In genomic region chr1:151838491-151839412, GRCh38 we compare ENCODE assay signal across 9 cellular contexts. TPM values are rescaled to one million over a fixed set of nuclear protein-coding genes. Genes with fewer than 3 reads are reported as not detected.
DNase-seq lines count a peak whose midpoint lies in the region; ATAC-seq and TF ChIP-seq lines count a peak whose summit lies in the region.
"Had no signal": no experiment of that assay in that cellular context is flagged by ENCODE, and none has a peak within 500 bp of the region (broad histone marks: within the 10 kb centered on the region; RNA-seq: fewer than 3 reads in every experiment).

No MANE protein-coding gene starts in this region.

- H3K9ac ChIP-seq in H9 (ENCODE audit: extremely low read depth, insufficient read length, low read length): no peak overlapping the region

- H2BK120ac ChIP-seq in H9 (ENCODE audit: low read depth, low read length, poor library complexity, severe bottlenecking): no peak overlapping the region

- no peaks in the 10 kb centered on the region for H3K79me1 ChIP-seq in H9 (ENCODE audit: insufficient read depth, low read depth, low read length, poor library complexity, severe bottlenecking)

- H4K91ac ChIP-seq in H9 (ENCODE audit: insufficient read length, low read depth, low read length): no peak overlapping the region

- no peaks in the 10 kb centered on the region for H3K9me3 ChIP-seq in H9 (ENCODE audit: control insufficient read depth, low read depth, low read length)
- H3K9me3 ChIP-seq in iPS-18c (ENCODE audit: control insufficient read depth, insufficient read depth, low read length): no peaks in the 10 kb centered on the region

- no peak overlapping the region for H3K27ac Mint-ChIP-seq in H9
- peak overlapping the region; percentile 78 for H3K27ac Mint-ChIP-seq in activated T-helper 1 cell treated with anti-CD3 and anti-CD28 coated beads, Interleukin-12 subunit alpha, Interleukin-12 subunit beta, Interleukin-2, Interleukin-4 antibody, amounts not matched to agents 30 ng/mL and 10 ng/mL and 1 ng/mL, durations not matched to agents 14 hours and 24 hours and 36 hours
- H3K27ac Mint-ChIP-seq in stimulated activated naive B cell treated with anti-CD40 and anti-IgM and Interleukin-4, amounts not matched to agents 10 μg/mL and 1 μg/mL and 100 μg/mL, for 72 hours: peak overlapping the region; percentile 26

- peaks cover 9% of the 10 kb centered on the region; the same call in 1 of the 2 replicates for H3K27me3 ChIP-seq in H9 (ENCODE audit: insufficient read depth, low read length)

- no peaks in the 10 kb centered on the region for H3K79me2 ChIP-seq in H9 (ENCODE audit: insufficient read depth, low read length)

- DNase-seq in H9: no peak
- DNase-seq in activated T-helper 1 cell treated with anti-CD3 and anti-CD28 coated beads, Interleukin-12 subunit alpha, Interleukin-12 subunit beta, Interleukin-2, Interleukin-4 antibody, amounts not matched to agents 30 ng/mL and 10 ng/mL and 1 ng/mL, durations not matched to agents 14 hours and 24 hours and 36 hours (ENCODE audit: low spot score): no peak
- DNase-seq in stimulated activated naive B cell treated with anti-CD40 and anti-IgM and Interleukin-4, amounts not matched to agents 10 μg/mL and 1 μg/mL and 100 μg/mL, for 72 hours: peak; percentile 37
- no peak for DNase-seq in NCI-H146 treated with DMSO at 0.1 percent for 48 hours (lab: John Stamatoyannopoulos, UW; ENCODE audit: unreplicated experiment)
- DNase-seq in AG08396 (ENCODE audit: low spot score): no peak
- DNase-seq in NCI-H748 (lab: John Stamatoyannopoulos, UW; ENCODE audit: unreplicated experiment): no peak

- WGBS in H9 (ENCODE audit: extremely low coverage, insufficient read length, low lambda C conversion rate): no CpG with 5 or more reads among the region's 93 CpGs

- H3K4me1 Mint-ChIP-seq in H9: peaks cover 24 to 28% of the 10 kb centered on the region in 2 experiments
- peaks cover 57% of the 10 kb centered on the region for H3K4me1 Mint-ChIP-seq in activated T-helper 1 cell treated with anti-CD3 and anti-CD28 coated beads, Interleukin-12 subunit alpha, Interleukin-12 subunit beta, Interleukin-2, Interleukin-4 antibody, amounts not matched to agents 30 ng/mL and 10 ng/mL and 1 ng/mL, durations not matched to agents 14 hours and 24 hours and 36 hours (ENCODE audit: low read depth)
- peaks cover 27 to 39% of the 10 kb centered on the region in 2 donors for H3K4me1 Mint-ChIP-seq in stimulated activated naive B cell treated with anti-CD40 and anti-IgM and Interleukin-4, amounts not matched to agents 10 μg/mL and 1 μg/mL and 100 μg/mL, for 72 hours

- H2AFZ ChIP-seq in H9 (ENCODE audit: low read length): no peak overlapping the region

- H4K8ac ChIP-seq in H9 (replicated peaks; ENCODE audit: insufficient read length, low read depth, low read length): no peak overlapping the region

- TF ChIP-seq CTCF in H9 (conservative IDR thresholded peaks at IDR 0.05): no peak

- no peak overlapping the region for H2BK5ac ChIP-seq in H9 (ENCODE audit: insufficient read length, low read length)

- no peak overlapping the region for H2BK12ac ChIP-seq in H9 (ENCODE audit: insufficient read length, low read depth, low read length)

- H3K27me3 Mint-ChIP-seq in H9 (ENCODE audit: low read depth): peaks cover 37% of the 10 kb centered on the region
- peaks cover 5% of the 10 kb centered on the region for H3K27me3 Mint-ChIP-seq in activated T-helper 1 cell treated with anti-CD3 and anti-CD28 coated beads, Interleukin-12 subunit alpha, Interleukin-12 subunit beta, Interleukin-2, Interleukin-4 antibody, amounts not matched to agents 30 ng/mL and 10 ng/mL and 1 ng/mL, durations not matched to agents 14 hours and 24 hours and 36 hours (ENCODE audit: insufficient read depth)
- peaks cover 8 to 31% of the 10 kb centered on the region in 2 donors for H3K27me3 Mint-ChIP-seq in stimulated activated naive B cell treated with anti-CD40 and anti-IgM and Interleukin-4, amounts not matched to agents 10 μg/mL and 1 μg/mL and 100 μg/mL, for 72 hours

- H3K4me1 ChIP-seq in H9 (ENCODE audit: insufficient read depth, low read length): peaks cover 2% of the 10 kb centered on the region; the same call in 1 of the 2 replicates

- no peak overlapping the region for H3T11ph ChIP-seq in H9 (ENCODE audit: low read length)

- no peak overlapping the region for H3K56ac ChIP-seq in H9 (ENCODE audit: insufficient read length, low read depth, low read length)

- H2BK15ac ChIP-seq in H9 (ENCODE audit: low read depth, low read length): no peak overlapping the region

- peak overlapping the region; percentile 43 for H3K4me2 ChIP-seq in H9 (ENCODE audit: insufficient read depth, insufficient read length, low read length)

- no peaks in the 10 kb centered on the region for H4K20me1 ChIP-seq in H9 (ENCODE audit: control insufficient read depth, insufficient read depth, insufficient read length)

- H2BK20ac ChIP-seq in H9 (ENCODE audit: low read depth, low read length, poor library complexity, severe bottlenecking): no peak overlapping the region

- peak overlapping the region; percentile 76 to 86 for H3K4me3 Mint-ChIP-seq in H9
- H3K4me3 Mint-ChIP-seq in activated T-helper 1 cell treated with anti-CD3 and anti-CD28 coated beads, Interleukin-12 subunit alpha, Interleukin-12 subunit beta, Interleukin-2, Interleukin-4 antibody, amounts not matched to agents 30 ng/mL and 10 ng/mL and 1 ng/mL, durations not matched to agents 14 hours and 24 hours and 36 hours: peak overlapping the region; percentile 90
- peak overlapping the region; percentile 84 to 87 for H3K4me3 Mint-ChIP-seq in stimulated activated naive B cell treated with anti-CD40 and anti-IgM and Interleukin-4, amounts not matched to agents 10 μg/mL and 1 μg/mL and 100 μg/mL, for 72 hours

- H3K14ac ChIP-seq in H9 (ENCODE audit: insufficient read depth, low read length): peak overlapping the region; percentile 73

- H3K27ac ChIP-seq in H9 (ENCODE audit: insufficient read length, low read depth, low read length): no peak overlapping the region

- ATAC-seq in stimulated activated naive B cell treated with anti-CD40 and anti-IgM and Interleukin-4, amounts not matched to agents 10 μg/mL and 1 μg/mL and 100 μg/mL, for 72 hours (replicated peaks): peak; percentile 15 to 19
- ATAC-seq in GM19463 (IDR thresholded peaks at IDR 0.05; ENCODE audit: unreplicated experiment): no peak

- H4K5ac ChIP-seq in H9 (ENCODE audit: insufficient read length, low read depth, low read length): no peak overlapping the region

- H3K18ac ChIP-seq in H9 (ENCODE audit: insufficient read length, low read depth, low read length): peak overlapping the region; percentile 14

- intact Hi-C loops in activated T-helper 1 cell treated with anti-CD3 and anti-CD28 coated beads, Interleukin-12 subunit alpha, Interleukin-12 subunit beta, Interleukin-2, Interleukin-4 antibody, amounts not matched to agents 30 ng/mL and 10 ng/mL and 1 ng/mL, durations not matched to agents 14 hours and 24 hours and 36 hours (cut with micrococcal nuclease): loop anchor here (1.0 to 5.0 kb wide), 4 partner anchors 116 to 491 kb away; partner anchors contain the start of genes POGZ, RFX5, RIIAD1 and TUFT1

- H3K9me3 Mint-ChIP-seq in H9: no peaks in the 10 kb centered on the region; a peak in 1 of 5 replicates
- H3K9me3 Mint-ChIP-seq in activated T-helper 1 cell treated with anti-CD3 and anti-CD28 coated beads, Interleukin-12 subunit alpha, Interleukin-12 subunit beta, Interleukin-2, Interleukin-4 antibody, amounts not matched to agents 30 ng/mL and 10 ng/mL and 1 ng/mL, durations not matched to agents 14 hours and 24 hours and 36 hours: no peaks in the 10 kb centered on the region
- H3K9me3 Mint-ChIP-seq in stimulated activated naive B cell treated with anti-CD40 and anti-IgM and Interleukin-4, amounts not matched to agents 10 μg/mL and 1 μg/mL and 100 μg/mL, for 72 hours: no peaks in the 10 kb centered on the region

- peaks cover 0 to 2% (median 0%) of the 10 kb centered on the region in 3 experiments; a peak in 2 of 7 replicates for H3K36me3 Mint-ChIP-seq in H9 (ENCODE audit: insufficient read depth in 1 of 3, low read depth in 3 of 3)
- H3K36me3 Mint-ChIP-seq in activated T-helper 1 cell treated with anti-CD3 and anti-CD28 coated beads, Interleukin-12 subunit alpha, Interleukin-12 subunit beta, Interleukin-2, Interleukin-4 antibody, amounts not matched to agents 30 ng/mL and 10 ng/mL and 1 ng/mL, durations not matched to agents 14 hours and 24 hours and 36 hours (ENCODE audit: low read depth): peaks cover 11% of the 10 kb centered on the region
- peaks cover 0 to 3% of the 10 kb centered on the region in 2 donors for H3K36me3 Mint-ChIP-seq in stimulated activated naive B cell treated with anti-CD40 and anti-IgM and Interleukin-4, amounts not matched to agents 10 μg/mL and 1 μg/mL and 100 μg/mL, for 72 hours

- no peak overlapping the region for H2AK5ac ChIP-seq in H9 (ENCODE audit: insufficient read length, low read length)

- H3K4me3 ChIP-seq in iPS-18c (ENCODE audit: insufficient read depth, low read depth, low read length): peak overlapping the region; percentile 63

- no peak overlapping the region for H3K4ac ChIP-seq in H9 (ENCODE audit: low read depth, low read length)

- peaks cover 30% of the 10 kb centered on the region for H3K23me2 ChIP-seq in H9 (ENCODE audit: insufficient read length, low read depth, low read length, poor library complexity, severe bottlenecking)

- no peak overlapping the region for H3K23ac ChIP-seq in H9 (ENCODE audit: insufficient read length, low read depth, low read length)

RNA-seq across cellular contexts. Expression of gene C2CD4D, which starts 0.9 kb away (rescaled TPM):
- 0.79 and 0.86 TPM in 2 replicates for total RNA-seq in H9 (2021)
- 1.0 and 1.2 TPM in 2 replicates for total RNA-seq in activated T-helper 1 cell treated with anti-CD3 and anti-CD28 coated beads, Interleukin-12 subunit alpha, Interleukin-12 subunit beta, Interleukin-2, Interleukin-4 antibody, amounts not matched to agents 30 ng/mL and 10 ng/mL and 1 ng/mL, durations not matched to agents 14 hours and 24 hours and 36 hours
- total RNA-seq: renal cortical epithelial cell had no signal

RNA-seq across cellular contexts. Expression of gene RORC, which starts 7.2 kb away (rescaled TPM):
- total RNA-seq in H9 (2021): 0.46 and 0.52 TPM in 2 replicates
- 2.6 and 2.7 TPM in 2 replicates for total RNA-seq in activated T-helper 1 cell treated with anti-CD3 and anti-CD28 coated beads, Interleukin-12 subunit alpha, Interleukin-12 subunit beta, Interleukin-2, Interleukin-4 antibody, amounts not matched to agents 30 ng/mL and 10 ng/mL and 1 ng/mL, durations not matched to agents 14 hours and 24 hours and 36 hours

RNA-seq across cellular contexts. Expression of gene THEM5, which starts 14.8 kb away (rescaled TPM):
- total RNA-seq in H9 (2021): not detected in 2 replicates
- not detected in 2 replicates for total RNA-seq in activated T-helper 1 cell treated with anti-CD3 and anti-CD28 coated beads, Interleukin-12 subunit alpha, Interleukin-12 subunit beta, Interleukin-2, Interleukin-4 antibody, amounts not matched to agents 30 ng/mL and 10 ng/mL and 1 ng/mL, durations not matched to agents 14 hours and 24 hours and 36 hours
- total RNA-seq: renal cortical epithelial cell had no signal

RNA-seq across cellular contexts. Expression of gene LINGO4, which starts 33.5 kb away (rescaled TPM):
- not detected in 2 replicates for total RNA-seq in H9 (2021)
- 0.07 and 0.10 TPM in 2 replicates for total RNA-seq in activated T-helper 1 cell treated with anti-CD3 and anti-CD28 coated beads, Interleukin-12 subunit alpha, Interleukin-12 subunit beta, Interleukin-2, Interleukin-4 antibody, amounts not matched to agents 30 ng/mL and 10 ng/mL and 1 ng/mL, durations not matched to agents 14 hours and 24 hours and 36 hours

RNA-seq across cellular contexts. Expression of gene TDRKH, which starts 48.5 kb away (rescaled TPM):
- 24.0 and 24.1 TPM in 2 replicates for total RNA-seq in H9 (2021)
- 14.6 and 16.4 TPM in 2 replicates for total RNA-seq in activated T-helper 1 cell treated with anti-CD3 and anti-CD28 coated beads, Interleukin-12 subunit alpha, Interleukin-12 subunit beta, Interleukin-2, Interleukin-4 antibody, amounts not matched to agents 30 ng/mL and 10 ng/mL and 1 ng/mL, durations not matched to agents 14 hours and 24 hours and 36 hours

Comparison
In these comparisons a context has a peak if more than half of its experiments do, and no peak if none do; other contexts are left out.
1. H3K27ac Mint-ChIP-seq: peak in activated T-helper 1 cell treated with anti-CD3 and anti-CD28 coated beads, Interleukin-12 subunit alpha, Interleukin-12 subunit beta, Interleukin-2, Interleukin-4 antibody, amounts not matched to agents 30 ng/mL and 10 ng/mL and 1 ng/mL, durations not matched to agents 14 hours and 24 hours and 36 hours (single experiment) and stimulated activated naive B cell treated with anti-CD40 and anti-IgM and Interleukin-4, amounts not matched to agents 10 μg/mL and 1 μg/mL and 100 μg/mL, for 72 hours (single experiment); none in H9 (0 of 3).
2. Peak in every context shown above with its lines, with median percentiles within 50 percentile points of each other: H3K4me3 Mint-ChIP-seq.